Comparison of ENCODE assay signal across 24 cellular contexts in genomic region chr9:122128007-122128406, GRCh38. TPM values are rescaled to one million over a fixed set of nuclear protein-coding genes. Genes with fewer than 3 reads are reported as not detected.
DNase-seq lines count a peak whose midpoint lies in the region; ATAC-seq and TF ChIP-seq lines count a peak whose summit lies in the region.
"Had no signal": no experiment of that assay in that cellular context is flagged by ENCODE, and none has a peak within 500 bp of the region (broad histone marks: within the 10 kb centered on the region; RNA-seq: fewer than 3 reads in every experiment).

No MANE protein-coding gene starts in this region.

- intact Hi-C loops in heart left ventricle (cut with DNase I) (loop anchor here in 8 of 10 donors (5.0 to 10.0 kb wide), 8 partner anchors 94 to 687 kb away; partner anchors contain the start of genes LHX6 (in 1 of the 8), MRRF (in 1 of the 8), OR1K1 (in 1 of the 8) and RBM18 (in 1 of the 8)), Right ventricle myocardium superior (cut with DNase I) (loop anchor here (10.0 kb wide), 1 partner anchor 687 kb away; no protein-coding TSS in a partner anchor)

- H3K27me3 ChIP-seq in heart left ventricle (peaks cover 0 to 26% (median 0%) of the 10 kb centered on the region in 9 donors), osteoblast (ENCODE audit: insufficient read depth, low read length) (peaks cover 11% of the 10 kb centered on the region)
- H3K27me3 ChIP-seq: SJSA1 had no signal

- H3K79me2 ChIP-seq in osteoblast (ENCODE audit: insufficient read depth, low read length) = no peaks in the 10 kb centered on the region

- TF ChIP-seq POLR2A in heart left ventricle (IDR thresholded peaks at IDR 0.05) = no peak

- 57 to 79% (median 69%) methylated on average over 8 of the region's 8 CpGs for WGBS in heart left ventricle, 4 donors

- H3K27ac ChIP-seq in heart left ventricle (peak overlapping the region in 9 of 12 donors; percentile 2 to 71 (median 35)), cingulate gyrus (ENCODE audit: low read depth, low read length) (peak overlapping the region; percentile 65), osteoblast (ENCODE audit: low read depth, low read length) (no peak overlapping the region)
- H3K27ac ChIP-seq: BLaER1, SJSA1 had no signal

- H4K20me1 ChIP-seq in osteoblast (ENCODE audit: insufficient read depth, low read length) = no peaks in the 10 kb centered on the region
- H4K20me1 ChIP-seq: BLaER1 had no signal

- peaks cover 30% of the 10 kb centered on the region for H3K27me3 Mint-ChIP-seq in activated naive CD8-positive, alpha-beta T cell treated with anti-CD3 and anti-CD28 coated beads, Interleukin-2, amount 10 ng/mL, durations not matched to agents 7 days and 5 days

- H2AFZ ChIP-seq in osteoblast (ENCODE audit: low read length) = no peak overlapping the region

- H3K4me1 ChIP-seq in heart left ventricle (peaks cover 6 to 57% (median 32%) of the 10 kb centered on the region in 12 donors), osteoblast (ENCODE audit: insufficient read depth, low read length) (peaks cover 13% of the 10 kb centered on the region)
- H3K4me1 ChIP-seq: BLaER1 had no signal

- H3K9me3 ChIP-seq in heart left ventricle (no peaks in the 10 kb centered on the region), osteoblast (ENCODE audit: low read depth, low read length) (no peaks in the 10 kb centered on the region)
- H3K9me3 ChIP-seq: BLaER1, SJSA1 had no signal

- peak overlapping the region; percentile 52 for H3K4me3 Mint-ChIP-seq in activated naive CD8-positive, alpha-beta T cell treated with anti-CD3 and anti-CD28 coated beads, Interleukin-2, amount 10 ng/mL, durations not matched to agents 7 days and 5 days
- H3K4me3 Mint-ChIP-seq: CD4-positive, CD25-positive, alpha-beta regulatory T cell had no signal

- H3K9me3 Mint-ChIP-seq in activated naive CD8-positive, alpha-beta T cell treated with anti-CD3 and anti-CD28 coated beads, Interleukin-2, amount 10 ng/mL, durations not matched to agents 7 days and 5 days = no peaks in the 10 kb centered on the region
- H3K9me3 Mint-ChIP-seq: CD4-positive, CD25-positive, alpha-beta regulatory T cell had no signal

- ATAC-seq in heart left ventricle (no peak), Right ventricle myocardium superior (ENCODE audit: poor library complexity) (no peak)
- ATAC-seq in activated naive CD8-positive, alpha-beta T cell treated with anti-CD3 and anti-CD28 coated beads, Interleukin-2, amount 10 ng/mL, durations not matched to agents 7 days and 5 days (ENCODE audit: low read depth) = no peak
- ATAC-seq: PC-3 had no signal

- POLR2A ChIA-PET in activated naive CD8-positive, alpha-beta T cell treated with anti-CD3 and anti-CD28 coated beads, Interleukin-2, amount 10 ng/mL, durations not matched to agents 7 days and 5 days (lab: Charles Lee) = interaction anchor here (0.6 kb wide), 1 partner anchor 80 kb away, joined by 8 read pairs; no protein-coding TSS in a partner anchor

- TF ChIP-seq CTCF in heart left ventricle (IDR thresholded peaks at IDR 0.05) = no peak
- no peak for TF ChIP-seq CTCF in osteoblast (IDR thresholded peaks at IDR 0.05; ENCODE audit: extremely low read depth, low read depth, low read length)

- H3K27ac Mint-ChIP-seq in activated naive CD8-positive, alpha-beta T cell treated with anti-CD3 and anti-CD28 coated beads, Interleukin-2, amount 10 ng/mL, durations not matched to agents 7 days and 5 days = peak overlapping the region; percentile 86

- DNase-seq in heart left ventricle = no peak
- no peak for DNase-seq in Right ventricle myocardium superior
- no peak for DNase-seq in activated naive CD8-positive, alpha-beta T cell treated with anti-CD3 and anti-CD28 coated beads, Interleukin-2, amount 10 ng/mL, durations not matched to agents 7 days and 5 days
- peak; percentile 58 for DNase-seq in osteoblast (ENCODE audit: insufficient read length, low spot score, missing footprints)
- DNase-seq in NCI-H82 (lab: John Stamatoyannopoulos, UW) = no peak
- DNase-seq in NCI-H2107 treated with DMSO at 0.1 percent for 48 hours (lab: John Stamatoyannopoulos, UW; ENCODE audit: unreplicated experiment) = no peak
- DNase-seq: DMS153, DND-41, NCI-H1092 treated with DMSO at 0.1 percent for 48 hours, NCI-H1436, NCI-H187, NCI-H2081 treated with DMSO at 0.1 percent for 48 hours, NCI-H2171 treated with DMSO at 0.1 percent for 48 hours, NCI-H345, NCI-H510A treated with DMSO at 0.1 percent for 48 hours, NCI-H748 treated with DMSO at 0.1 percent for 48 hours, PC-3 had no signal

- H3K36me3 ChIP-seq in heart left ventricle (no peaks in the 10 kb centered on the region), osteoblast (ENCODE audit: insufficient read depth, low read length) (no peaks in the 10 kb centered on the region)
- H3K36me3 ChIP-seq: BLaER1, SJSA1 had no signal

- no peaks in the 10 kb centered on the region for H3K36me3 Mint-ChIP-seq in activated naive CD8-positive, alpha-beta T cell treated with anti-CD3 and anti-CD28 coated beads, Interleukin-2, amount 10 ng/mL, durations not matched to agents 7 days and 5 days
- H3K36me3 Mint-ChIP-seq: CD4-positive, CD25-positive, alpha-beta regulatory T cell had no signal

- H3K4me3 ChIP-seq in heart left ventricle (no peak overlapping the region), osteoblast (ENCODE audit: insufficient read depth, low read length) (no peak overlapping the region)
- H3K4me3 ChIP-seq: BLaER1, SJSA1 had no signal

- peaks cover 19% of the 10 kb centered on the region for H3K4me1 Mint-ChIP-seq in activated naive CD8-positive, alpha-beta T cell treated with anti-CD3 and anti-CD28 coated beads, Interleukin-2, amount 10 ng/mL, durations not matched to agents 7 days and 5 days

- H3K4me2 ChIP-seq in osteoblast (ENCODE audit: insufficient read depth, low read length) = no peak overlapping the region
- H3K4me2 ChIP-seq: BLaER1 had no signal

RNA-seq across cellular contexts. Expression of gene NDUFA8, which starts 31.6 kb away (rescaled TPM):
- 100 to 1,000 TPM; 183 to 316 (median 260) TPM for total RNA-seq in heart left ventricle
- 100 to 1,000 TPM; 301 to 919 TPM for polyA plus RNA-seq in heart left ventricle
- total RNA-seq in Right ventricle myocardium superior = 294 TPM
- 10 to 100 TPM; 32.5 to 36.7 TPM for total RNA-seq in activated naive CD8-positive, alpha-beta T cell treated with anti-CD3 and anti-CD28 coated beads, Interleukin-2, amount 10 ng/mL, durations not matched to agents 7 days and 5 days
- 17.0 and 18.3 TPM in 2 replicates for total RNA-seq in osteoblast

RNA-seq across cellular contexts. Expression of gene MORN5, which starts 31.7 kb away (rescaled TPM):
- not detected for total RNA-seq in heart left ventricle
- not detected for polyA plus RNA-seq in heart left ventricle
- total RNA-seq in Right ventricle myocardium superior = not detected
- not detected for total RNA-seq in activated naive CD8-positive, alpha-beta T cell treated with anti-CD3 and anti-CD28 coated beads, Interleukin-2, amount 10 ng/mL, durations not matched to agents 7 days and 5 days
- total RNA-seq in osteoblast = 0.36 TPM in 1 of 2 replicates, not detected in the other
- total RNA-seq: A172; CD4-positive, CD25-positive, alpha-beta regulatory T cell; HT-29; M059J; PC-3; SJSA1 had no signal
- polyA plus RNA-seq: CD4-positive, CD25-positive, alpha-beta regulatory T cell had no signal

RNA-seq across cellular contexts. Expression of gene TTLL11, which starts 34.9 kb away (rescaled TPM):
- total RNA-seq in heart left ventricle (10 to 100 TPM in 1 of 9 donors, 1 to 10 TPM in 8; 4.3 to 10.9 (median 7.9) TPM), Right ventricle myocardium superior (5.0 TPM), osteoblast (6.2 and 8.0 TPM in 2 replicates)
- polyA plus RNA-seq in heart left ventricle = 1 to 10 TPM; 2.7 to 9.5 TPM
- 1 to 10 TPM; 3.9 to 4.1 TPM for total RNA-seq in activated naive CD8-positive, alpha-beta T cell treated with anti-CD3 and anti-CD28 coated beads, Interleukin-2, amount 10 ng/mL, durations not matched to agents 7 days and 5 days
